18 cellular contexts compared by ENCODE assay signal in genomic region chr19:33403221-33403972, GRCh38. TPM values are rescaled to one million over a fixed set of nuclear protein-coding genes. Genes with fewer than 3 reads are reported as not detected.
DNase-seq lines count a peak whose midpoint lies in the region; ATAC-seq, FAIRE-seq and TF ChIP-seq lines count a peak whose summit lies in the region.
"Had no signal": no experiment of that assay in that cellular context is flagged by ENCODE, and none has a peak within 500 bp of the region (broad histone marks: within the 10 kb centered on the region; RNA-seq: fewer than 3 reads in every experiment).

No MANE protein-coding gene starts in this region.

- POLR2A ChIA-PET in Caco-2 (lab: Charles Lee): interaction anchor here (0.6 to 2.4 kb wide), 11 partner anchors 22 to 227 kb away, joined by 3 to 21 read pairs (median 4); partner anchors contain the start of genes CEBPA and CEBPG
- POLR2A ChIA-PET in WTC11 (lab: Charles Lee): interaction anchor here (0.5 kb wide), 1 partner anchor 394 kb away, joined by 3 read pairs; no protein-coding TSS in a partner anchor
- POLR2A ChIA-PET in HepG2 (lab: Yijun Ruan, JAX): interaction anchor here (0.9 to 3.2 kb wide), 19 partner anchors 11 to 227 kb away, joined by 3 to 58 read pairs (median 6); partner anchors contain the start of genes CEBPA, CEBPG and PEPD

- TF ChIP-seq CTCF in Caco-2 (IDR thresholded peaks at IDR 0.05; ENCODE audit: insufficient read depth in 1 of 2, low read depth in 1 of 2, low read length in 1 of 2, severe bottlenecking in 1 of 2, unreplicated experiment in 1 of 2) (no peak), WTC11 (IDR thresholded peaks at IDR 0.05) (no peak), HepG2 (CRISPR knock-in tag; IDR thresholded peaks at IDR 0.05) (peak; percentile 34; the same call in 1 of the 2 replicates), colonic mucosa (IDR thresholded peaks at IDR 0.05) (no peak), GM10266 (IDR thresholded peaks at IDR 0.05; ENCODE audit: control insufficient read depth, insufficient read depth, low read depth, missing control alignments) (no peak)

- H3K4me1 ChIP-seq in Caco-2 (peaks cover 50% of the 10 kb centered on the region), HepG2 (ENCODE audit: insufficient read depth, low read length) (peaks cover 85% of the 10 kb centered on the region), colonic mucosa (peaks cover 5% of the 10 kb centered on the region)
- H3K4me1 ChIP-seq: adrenal gland had no signal

- intact Hi-C loops in Caco-2 (cut with micrococcal nuclease; ENCODE audit: unreplicated experiment): loop anchor here (1.0 to 5.0 kb wide), 8 partner anchors 30 to 261 kb away; partner anchors contain the start of genes CEBPA and CEBPG
- intact Hi-C loops in HepG2 (cut with micrococcal nuclease; ENCODE audit: unreplicated experiment): loop anchor here (1.0 kb wide), 2 partner anchors 162 to 168 kb away; no protein-coding TSS in a partner anchor
- intact Hi-C loops in sciatic nerve (cut with DNase I): loop anchor here (10.0 kb wide), 1 partner anchor 99 kb away; the partner anchor contains the start of gene CEBPA
- intact Hi-C loops in colonic mucosa (cut with DNase I): loop anchor here (10.0 kb wide), 1 partner anchor 99 kb away; the partner anchor contains the start of gene CEBPA

- H3K27me3 ChIP-seq in Caco-2 (replicated peaks; ENCODE audit: control insufficient read depth, insufficient read depth, low read length) (no peaks in the 10 kb centered on the region), HepG2 (ENCODE audit: control insufficient read depth in 1 of 2, insufficient read depth in 2 of 2, low read length in 2 of 2) (no peaks in the 10 kb centered on the region), colonic mucosa (no peaks in the 10 kb centered on the region)
- H3K27me3 ChIP-seq: adrenal gland, vagina had no signal

- TF ChIP-seq RAD21 in HepG2 (CRISPR knock-in tag; IDR thresholded peaks at IDR 0.05): peak; percentile 16; the same call in 1 of the 2 replicates

- no TSS peak for BruUV-seq in Caco-2 (replicated peaks; lab: Mats Ljungman, UMichigan)
- BruUV-seq in HepG2 (replicated peaks; lab: Mats Ljungman, UMichigan): no TSS peak

- H3K4me3 ChIP-seq in Caco-2 (ENCODE audit: low read depth, low read length) (no peak overlapping the region), HepG2 (replicated peaks in 1 of 3; ENCODE audit: insufficient read depth in 1 of 3, low read depth in 2 of 3, low read length in 3 of 3) (peak overlapping the region in 1 of 3 experiments; percentile 22; a peak in 1 of 6 replicates), colonic mucosa (no peak overlapping the region)
- H3K4me3 ChIP-seq: adrenal gland, vagina had no signal

- H3K27me3 Mint-ChIP-seq in Caco-2 (ENCODE audit: insufficient read depth, unreplicated experiment): no peaks in the 10 kb centered on the region
- no peaks in the 10 kb centered on the region for H3K27me3 Mint-ChIP-seq in WTC11 (ENCODE audit: low read depth)
- H3K27me3 Mint-ChIP-seq: activated T-helper 17 cell treated with anti-CD3 and anti-CD28 coated beads, Interleukin-2, amount 50 U/mL, for 72 hours; stimulated activated naive B cell treated with anti-CD40 and anti-IgM and Interleukin-4, amounts not matched to agents 10 μg/mL and 1 μg/mL and 100 μg/mL, for 72 hours had no signal

- no peaks in the 10 kb centered on the region for H3K79me2 ChIP-seq in HepG2 (ENCODE audit: insufficient read depth, low read length)

- H3K4me3 Mint-ChIP-seq in Caco-2 (ENCODE audit: unreplicated experiment): peak overlapping the region; percentile 28
- H3K4me3 Mint-ChIP-seq in WTC11: no peak overlapping the region
- H3K4me3 Mint-ChIP-seq: activated T-helper 17 cell treated with anti-CD3 and anti-CD28 coated beads, Interleukin-2, amount 50 U/mL, for 72 hours; CD8-positive, alpha-beta memory T cell; endodermal cell; stimulated activated naive B cell treated with anti-CD40 and anti-IgM and Interleukin-4, amounts not matched to agents 10 μg/mL and 1 μg/mL and 100 μg/mL, for 72 hours had no signal

- ATAC-seq in WTC11 (no peak), HepG2 (peak; percentile 74), sciatic nerve (no peak)
- ATAC-seq: activated T-helper 17 cell treated with anti-CD3 and anti-CD28 coated beads, Interleukin-2, amount 50 U/mL, for 72 hours; stimulated activated naive B cell treated with anti-CD40 and anti-IgM and Interleukin-4, amounts not matched to agents 10 μg/mL and 1 μg/mL and 100 μg/mL, for 72 hours had no signal

- H3K9me3 Mint-ChIP-seq in Caco-2 (ENCODE audit: unreplicated experiment) (no peaks in the 10 kb centered on the region), WTC11 (no peaks in the 10 kb centered on the region)
- H3K9me3 Mint-ChIP-seq: activated T-helper 17 cell treated with anti-CD3 and anti-CD28 coated beads, Interleukin-2, amount 50 U/mL, for 72 hours; CD8-positive, alpha-beta memory T cell; endodermal cell; stimulated activated naive B cell treated with anti-CD40 and anti-IgM and Interleukin-4, amounts not matched to agents 10 μg/mL and 1 μg/mL and 100 μg/mL, for 72 hours had no signal

- WGBS in HepG2 (ENCODE audit: low lambda C conversion rate): 16% methylated on average over 9 of the region's 18 CpGs

- H3K9ac ChIP-seq in HepG2 (ENCODE audit: insufficient read depth, low read depth, low read length) (peak overlapping the region; percentile 69), colonic mucosa (ENCODE audit: low read depth in 2 of 2, low read length in 2 of 2) (peak overlapping the region in 1 of 2 donors; percentile 9)

- no peaks in the 10 kb centered on the region for H4K20me1 ChIP-seq in HepG2 (ENCODE audit: insufficient read depth, low read length)

- peak in 1 of 2 experiments; percentile 43; a peak in 3 of 4 replicates for TF ChIP-seq POLR2A in HepG2 (IDR thresholded peaks at IDR 0.05; ENCODE audit: insufficient read depth in 1 of 2, low read depth in 2 of 2, low read length in 2 of 2)

- peaks cover 3% of the 10 kb centered on the region; the same call in 1 of the 2 replicates for H3K36me3 ChIP-seq in Caco-2 (ENCODE audit: control insufficient read depth, insufficient read depth, low read length)
- H3K36me3 ChIP-seq in HepG2 (replicated peaks in 1 of 2; ENCODE audit: control insufficient read depth in 1 of 2, insufficient read depth in 2 of 2, low read length in 2 of 2): no peaks in the 10 kb centered on the region
- no peaks in the 10 kb centered on the region for H3K36me3 ChIP-seq in colonic mucosa
- H3K36me3 ChIP-seq: adrenal gland, vagina had no signal

- peak overlapping the region; percentile 95 for H3K27ac ChIP-seq in HepG2 (ENCODE audit: extremely low read length, insufficient read depth, low read length)
- no peak overlapping the region for H3K27ac ChIP-seq in colonic mucosa
- H3K27ac ChIP-seq: adrenal gland, vagina had no signal

- in situ Hi-C loops in HepG2 (cut with HindIII; ENCODE audit: extremely low pct_ligation_motif_present, low pct_unique_long_range_greater_than_20kb): loop anchor here (5.0 kb wide), 2 partner anchors 101 to 166 kb away; partner anchors contain the start of gene CEBPA

- no peak overlapping the region for H2AFZ ChIP-seq in HepG2 (ENCODE audit: low read length)

- peak; percentile 95 to 96 for DNase-seq in Caco-2
- DNase-seq in WTC11 (ENCODE audit: low spot score): no peak
- peak; percentile 98 for DNase-seq in HepG2 (ENCODE audit: low spot score)
- DNase-seq in sciatic nerve (ENCODE audit: low spot score): peak; percentile 51
- DNase-seq in colonic mucosa: no peak
- no peak for DNase-seq in stimulated activated naive CD4-positive, alpha-beta T cell treated with Interleukin-2 at 50 U/mL for 16 hours (lab: John Stamatoyannopoulos, UW)
- DNase-seq in NCI-H446 (lab: John Stamatoyannopoulos, UW): no peak
- no peak for DNase-seq in GM10266 (ENCODE audit: extremely low spot score)
- DNase-seq: activated CD8-positive, alpha-beta memory T cell treated with anti-CD3 and anti-CD28 coated beads for 24 hours; caudate nucleus; endodermal cell; NCI-H187; NK-92 treated with Interleukin-12 subunit alpha and Interleukin-12 subunit beta, amount 100 ng/mL, for 24 hours; stimulated activated naive B cell treated with anti-CD40 and anti-IgM and Interleukin-4, amounts not matched to agents 10 μg/mL and 1 μg/mL and 100 μg/mL, for 72 hours had no signal

- H3K4me1 Mint-ChIP-seq in Caco-2 (ENCODE audit: low read depth, unreplicated experiment) (peaks cover 41% of the 10 kb centered on the region), WTC11 (peaks cover 4% of the 10 kb centered on the region; the same call in 1 of the 2 replicates)
- H3K4me1 Mint-ChIP-seq: CD8-positive, alpha-beta memory T cell had no signal

- peak overlapping the region; percentile 38 for H3K4me2 ChIP-seq in HepG2 (ENCODE audit: low read depth, low read length)

- FAIRE-seq in HepG2 (lab: Jason Lieb, UNC): peak; percentile 99

- TF ChIP-seq EP300 in HepG2 (IDR thresholded peaks at IDR 0.05; ENCODE audit: low read depth in 2 of 2, low read length in 2 of 2): peak in 1 of 2 experiments; percentile 96; a peak in 3 of 4 replicates
- peak; percentile 80; the same call in 1 of the 2 replicates for TF ChIP-seq EP300 in HepG2 (CRISPR knock-in tag; IDR thresholded peaks at IDR 0.05; ENCODE audit: borderline replicate concordance)

- H3K9me3 ChIP-seq in Caco-2 (no peaks in the 10 kb centered on the region), HepG2 (ENCODE audit: low read length) (no peaks in the 10 kb centered on the region), colonic mucosa (no peaks in the 10 kb centered on the region)
- H3K9me3 ChIP-seq: adrenal gland, vagina had no signal

- H3K27ac Mint-ChIP-seq in Caco-2 (ENCODE audit: unreplicated experiment) (peak overlapping the region; percentile 84), WTC11 (no peak overlapping the region)
- H3K27ac Mint-ChIP-seq: activated T-helper 17 cell treated with anti-CD3 and anti-CD28 coated beads, Interleukin-2, amount 50 U/mL, for 72 hours; stimulated activated naive B cell treated with anti-CD40 and anti-IgM and Interleukin-4, amounts not matched to agents 10 μg/mL and 1 μg/mL and 100 μg/mL, for 72 hours had no signal

- CTCF ChIA-PET in Caco-2 (lab: Charles Lee): interaction anchor here (0.8 to 4.5 kb wide), 13 partner anchors 13 to 375 kb away, joined by 3 to 33 read pairs (median 4); partner anchors contain the start of genes CEBPA and CEBPG
- CTCF ChIA-PET in WTC11 (lab: Charles Lee): interaction anchor here (1.2 to 6.3 kb wide), 5 partner anchors 11 to 189 kb away, joined by 3 to 47 read pairs (median 6); no protein-coding TSS in a partner anchor
- CTCF ChIA-PET in HepG2 (lab: Yijun Ruan, JAX; ENCODE audit: low intra/inter-chr PET ratio, low total read pairs): interaction anchor here (2.4 kb wide), 1 partner anchor 168 kb away, joined by 10 read pairs; no protein-coding TSS in a partner anchor

- H3K36me3 Mint-ChIP-seq in Caco-2 (ENCODE audit: insufficient read depth, unreplicated experiment) (peaks cover 32% of the 10 kb centered on the region), WTC11 (no peaks in the 10 kb centered on the region)

RNA-seq across cellular contexts. Expression of gene CEBPG, which starts 29.9 kb away (rescaled TPM):
- total RNA-seq in Caco-2 (2022) (74.9 and 79.4 TPM in 2 replicates), WTC11 (2021) (28.9 to 33.1 TPM (median 30.4 TPM) in 3 replicates), HepG2 (2016; rRNA removed; fragmentation: Illumina TruSeq; extraction: Trizol) (34.3 and 49.8 TPM in 2 replicates), sciatic nerve (21.2 TPM), colonic mucosa (10 to 100 TPM; 62.1 to 72.3 TPM)
- 13.2 and 14.7 TPM in 2 replicates for total RNA-seq in HepG2 (2016; cell fraction: cytosol; rRNA removed; fragmentation: Illumina TruSeq; extraction: Trizol; ENCODE audit: low read depth)
- total RNA-seq in HepG2 (2016; cell fraction: insoluble cytoplasmic fraction; rRNA removed; fragmentation: Illumina TruSeq; extraction: Trizol): 35.7 and 49.1 TPM in 2 replicates
- total RNA-seq in HepG2 (2016; cell fraction: membrane; rRNA removed; fragmentation: Illumina TruSeq; extraction: Trizol): 37.6 and 38.8 TPM in 2 replicates
- total RNA-seq in HepG2 (2016; cell fraction: nucleus; rRNA removed; fragmentation: Illumina TruSeq; extraction: Trizol): 24.5 and 24.7 TPM in 2 replicates
- polyA plus RNA-seq in HepG2 (2011; rRNA removed): 25.7 and 26.6 TPM in 2 replicates
- polyA plus RNA-seq in HepG2 (2011; cell fraction: cytosol; rRNA removed): 16.9 and 25.6 TPM in 2 replicates
- polyA plus RNA-seq in HepG2 (2011; cell fraction: nucleus; rRNA removed): 11.7 and 17.0 TPM in 2 replicates
- 34.2 and 46.3 TPM in 2 replicates for polyA plus RNA-seq in HepG2 (2012)
- 13.2 and 15.5 TPM in 2 replicates for polyA plus RNA-seq in HepG2 (2016; cell fraction: cytosol; fragmentation: Illumina TruSeq; extraction: Trizol; ENCODE audit: low read depth)
- 44.3 and 47.4 TPM in 2 replicates for polyA plus RNA-seq in HepG2 (2016; cell fraction: insoluble cytoplasmic fraction; fragmentation: Illumina TruSeq; extraction: Trizol; ENCODE audit: low read depth)
- polyA plus RNA-seq in HepG2 (2016; cell fraction: membrane; fragmentation: Illumina TruSeq; extraction: Trizol; ENCODE audit: low read depth): 25.6 and 28.0 TPM in 2 replicates
- 30.5 and 35.3 TPM in 2 replicates for polyA plus RNA-seq in HepG2 (2016; cell fraction: nucleus; fragmentation: Illumina TruSeq; extraction: Trizol; ENCODE audit: insufficient read depth, low read depth)
- polyA minus RNA-seq in HepG2 (2011; rRNA and poly(A)+ RNA removed; ENCODE audit: low replicate concordance): 14.6 and 15.2 TPM in 2 replicates
- polyA minus RNA-seq in HepG2 (2011; cell fraction: cytosol; rRNA and poly(A)+ RNA removed): 18.9 and 25.7 TPM in 2 replicates
- polyA minus RNA-seq in HepG2 (2011; cell fraction: nucleus; rRNA and poly(A)+ RNA removed): 26.3 and 34.8 TPM in 2 replicates

Comparison
In these comparisons a context has a peak if more than half of its experiments do, and no peak if none do; other contexts are left out.
1. DNase-seq: peak in Caco-2 (2 of 2), HepG2 (single experiment) and sciatic nerve (single experiment); none in WTC11 (single experiment), colonic mucosa (single experiment), stimulated activated naive CD4-positive, alpha-beta T cell treated with Interleukin-2 at 50 U/mL for 16 hours (single experiment), NCI-H446 (0 of 2) and GM10266 (single experiment).